In genomic region chr16:86872833-86873232, GRCh38 we compare ENCODE assay signal across 14 cellular contexts.
"Had no signal": no experiment of that assay in that cellular context is flagged by ENCODE, and none has a peak within 500 bp of the region (broad histone marks: within the 10 kb centered on the region; RNA-seq: fewer than 3 reads in every experiment).

No MANE protein-coding gene starts in this region.

- H3K4me1 ChIP-seq: esophagus squamous epithelium, gastroesophageal sphincter, right atrium auricular region, uterus had no signal

- H3K36me3 ChIP-seq: esophagus squamous epithelium, gastroesophageal sphincter, right atrium auricular region, uterus had no signal

- H3K9me3 Mint-ChIP-seq: dendritic cell treated with granulocyte-macrophage colony-stimulating factor and Interleukin-4, amounts not matched to agents 40 ng/mL and 50 ng/mL, for 4 days; effector memory CD8-positive, alpha-beta T cell; type B pancreatic cell had no signal

- H3K27ac Mint-ChIP-seq: dendritic cell treated with granulocyte-macrophage colony-stimulating factor and Interleukin-4, amounts not matched to agents 40 ng/mL and 50 ng/mL, for 4 days; effector memory CD8-positive, alpha-beta T cell; naive thymus-derived CD4-positive, alpha-beta T cell; type B pancreatic cell had no signal

- H3K9me3 ChIP-seq: esophagus squamous epithelium, uterus had no signal

- H3K4me3 Mint-ChIP-seq: dendritic cell treated with granulocyte-macrophage colony-stimulating factor and Interleukin-4, amounts not matched to agents 40 ng/mL and 50 ng/mL, for 4 days; effector memory CD8-positive, alpha-beta T cell; naive thymus-derived CD4-positive, alpha-beta T cell; type B pancreatic cell had no signal

- DNase-seq: effector memory CD8-positive, alpha-beta T cell; esophagus squamous epithelium; foreskin fibroblast; glutamatergic neuron; kidney glomerular epithelial cell; naive thymus-derived CD4-positive, alpha-beta T cell; small intestine; stimulated activated CD4-positive, alpha-beta T cell treated with anti-CD3 and anti-CD28 coated beads, Interleukin-2, amount 100 ng/mL, for 48 hours; stimulated activated naive CD4-positive, alpha-beta T cell treated with Interleukin-2 at 50 U/mL for 16 hours; uterus had no signal

- ATAC-seq: effector memory CD8-positive, alpha-beta T cell; gastroesophageal sphincter; naive thymus-derived CD4-positive, alpha-beta T cell had no signal

- H3K27me3 ChIP-seq: right atrium auricular region had no signal

- H3K27ac ChIP-seq: esophagus squamous epithelium, gastroesophageal sphincter, right atrium auricular region, uterus had no signal

- H3K4me3 ChIP-seq: esophagus squamous epithelium, gastroesophageal sphincter, right atrium auricular region, uterus had no signal
